In genomic region chr19:16569609-16570320, GRCh38 we compare ENCODE assay signal across 14 cellular contexts. TPM values are rescaled to one million over a fixed set of nuclear protein-coding genes. Genes with fewer than 3 reads are reported as not detected.
DNase-seq lines count a peak whose midpoint lies in the region; ATAC-seq, FAIRE-seq and TF ChIP-seq lines count a peak whose summit lies in the region.
"Had no signal": no experiment of that assay in that cellular context is flagged by ENCODE, and none has a peak within 500 bp of the region (broad histone marks: within the 10 kb centered on the region; RNA-seq: fewer than 3 reads in every experiment).

No MANE protein-coding gene starts in this region.

- H3K27ac ChIP-seq in hepatocyte (peak overlapping the region; percentile 68), gastrocnemius medialis (peak overlapping the region; percentile 68 to 88 (median 81))
- H3K27ac ChIP-seq: cardiac muscle cell had no signal

- H3K27me3 Mint-ChIP-seq in activated CD4-positive, alpha-beta T cell treated with anti-CD3 and anti-CD28 coated beads, Interleukin-2, amount 10 ng/mL, durations not matched to agents 24 days and 14 days, result no peaks in the 10 kb centered on the region
- H3K27me3 Mint-ChIP-seq in T-helper 17 cell, result no peaks in the 10 kb centered on the region

- no peak for FAIRE-seq in GM12891 (lab: Jason Lieb, UNC)
- FAIRE-seq: HTR-8/SVneo had no signal

- POLR2A ChIA-PET in GM10248 (lab: Yijun Ruan, JAX), result interaction anchor here (0.8 kb wide), 1 partner anchor 12 kb away, joined by 4 read pairs; no protein-coding TSS in a partner anchor

- H3K9me3 ChIP-seq in T-helper 17 cell (ENCODE audit: control insufficient read depth, low read length, poor library complexity, severe bottlenecking) (no peaks in the 10 kb centered on the region), hepatocyte (ENCODE audit: low read depth) (no peaks in the 10 kb centered on the region), gastrocnemius medialis (no peaks in the 10 kb centered on the region)

- ATAC-seq in T-helper 17 cell, result no peak
- peak in 1 of 2 donors; percentile 32 for ATAC-seq in gastrocnemius medialis
- ATAC-seq: left colon had no signal

- peak overlapping the region; percentile 37 for H3K27ac Mint-ChIP-seq in activated CD4-positive, alpha-beta T cell treated with anti-CD3 and anti-CD28 coated beads, Interleukin-2, amount 10 ng/mL, durations not matched to agents 24 days and 14 days
- peak overlapping the region; percentile 49 for H3K27ac Mint-ChIP-seq in T-helper 17 cell

- WGBS in hepatocyte (ENCODE audit: low lambda C conversion rate, missing lambda C conversion rate), result 93% methylated on average over 17 of the region's 17 CpGs

- intact Hi-C loops in activated CD4-positive, alpha-beta T cell treated with anti-CD3 and anti-CD28 coated beads, Interleukin-2, amount 10 ng/mL, durations not matched to agents 24 days and 14 days (cut with micrococcal nuclease), result loop anchor here (5.0 kb wide), 1 partner anchor 93 kb away; the partner anchor contains the start of genes SMIM7 and TMEM38A
- intact Hi-C loops in gastrocnemius medialis (cut with DNase I; ENCODE audit: low total_unique reads), result no loop called here

- H3K9me3 Mint-ChIP-seq in activated CD4-positive, alpha-beta T cell treated with anti-CD3 and anti-CD28 coated beads, Interleukin-2, amount 10 ng/mL, durations not matched to agents 24 days and 14 days, result no peaks in the 10 kb centered on the region

- H4K20me1 ChIP-seq in hepatocyte (ENCODE audit: insufficient read depth, poor library complexity, severe bottlenecking), result peaks cover 12% of the 10 kb centered on the region

- H3K4me1 ChIP-seq in hepatocyte (ENCODE audit: insufficient read depth) (peaks cover 22% of the 10 kb centered on the region), gastrocnemius medialis (peaks cover 29 to 35% of the 10 kb centered on the region in 2 donors)

- DNase-seq in activated CD4-positive, alpha-beta T cell treated with anti-CD3 and anti-CD28 coated beads, Interleukin-2, amount 10 ng/mL, durations not matched to agents 24 days and 14 days, result no peak
- no peak for DNase-seq in activated CD4-positive, alpha-beta T cell treated with anti-CD3 and anti-CD28 coated beads for 48 hours
- DNase-seq in T-helper 17 cell, result no peak
- DNase-seq in hepatocyte (ENCODE audit: low spot score), result no peak
- DNase-seq in gastrocnemius medialis, result peak in 1 of 2 donors; percentile 56
- no peak for DNase-seq in iPS-NIHi7 (ENCODE audit: extremely low spot score)
- no peak for DNase-seq in GM12891 (ENCODE audit: insufficient read length, low spot score)
- no peak for DNase-seq in GM10248 (ENCODE audit: extremely low spot score)
- DNase-seq: DMS79; left colon; NCI-H1694; stimulated activated CD4-positive, alpha-beta T cell treated with anti-CD3 and anti-CD28 coated beads, Interleukin-4, amount 100 ng/mL, for 1 hour had no signal

- TF ChIP-seq CTCF in hepatocyte (IDR thresholded peaks at IDR 0.05; ENCODE audit: poor library complexity) (no peak), gastrocnemius medialis (IDR thresholded peaks at IDR 0.05 in 4 of 5, conservative IDR thresholded peaks at IDR 0.05 in 1 of 5) (no peak), GM10248 (IDR thresholded peaks at IDR 0.05; ENCODE audit: control extremely low read depth, extremely low read depth, low read depth, missing control alignments) (no peak)

- no peak overlapping the region for H3K4me2 ChIP-seq in hepatocyte

- H3K4me3 ChIP-seq in hepatocyte (no peak overlapping the region), gastrocnemius medialis (no peak overlapping the region)
- H3K4me3 ChIP-seq: cardiac muscle cell had no signal

- H3K36me3 Mint-ChIP-seq in activated CD4-positive, alpha-beta T cell treated with anti-CD3 and anti-CD28 coated beads, Interleukin-2, amount 10 ng/mL, durations not matched to agents 24 days and 14 days (ENCODE audit: low read depth), result peaks cover 51% of the 10 kb centered on the region
- peaks cover 4% of the 10 kb centered on the region for H3K36me3 Mint-ChIP-seq in T-helper 17 cell (ENCODE audit: low read depth)

- peaks cover 47% of the 10 kb centered on the region for H3K4me1 Mint-ChIP-seq in activated CD4-positive, alpha-beta T cell treated with anti-CD3 and anti-CD28 coated beads, Interleukin-2, amount 10 ng/mL, durations not matched to agents 24 days and 14 days
- H3K4me1 Mint-ChIP-seq in T-helper 17 cell, result peaks cover 29% of the 10 kb centered on the region

- H3K36me3 ChIP-seq in hepatocyte (replicated peaks; ENCODE audit: insufficient read depth, low read depth) (no peaks in the 10 kb centered on the region), gastrocnemius medialis (peaks cover 0 to 30% of the 10 kb centered on the region in 2 donors)

- TF ChIP-seq POLR2A in gastrocnemius medialis (IDR thresholded peaks at IDR 0.05), result no peak
- no peak for TF ChIP-seq POLR2A in GM12891 (IDR thresholded peaks at IDR 0.05; ENCODE audit: low read depth, low read length)

- H3K27me3 ChIP-seq in hepatocyte (no peaks in the 10 kb centered on the region), gastrocnemius medialis (no peaks in the 10 kb centered on the region)
- H3K27me3 ChIP-seq: cardiac muscle cell had no signal

- in situ Hi-C loops in gastrocnemius medialis (cut with MboI; ENCODE audit: low sequenced_read_pairs in 4 of 4), result loop anchor here in 1 of 4 donors (25.0 kb wide), 1 partner anchor 268 kb away; the partner anchor contains the start of gene SIN3B

- no peaks in the 10 kb centered on the region for H3K9me2 ChIP-seq in hepatocyte (replicated peaks; ENCODE audit: insufficient read depth)

- CTCF ChIA-PET in GM10248 (lab: Yijun Ruan, JAX), result interaction anchor here (0.9 kb wide), 1 partner anchor 54 kb away, joined by 3 read pairs; no protein-coding TSS in a partner anchor

- no peak overlapping the region for H2AFZ ChIP-seq in hepatocyte

- peak overlapping the region; percentile 93 for H3K4me3 Mint-ChIP-seq in activated CD4-positive, alpha-beta T cell treated with anti-CD3 and anti-CD28 coated beads, Interleukin-2, amount 10 ng/mL, durations not matched to agents 24 days and 14 days
- peak overlapping the region; percentile 28 for H3K4me3 Mint-ChIP-seq in T-helper 17 cell

- H3K79me2 ChIP-seq in hepatocyte, result peaks cover 63% of the 10 kb centered on the region

TF ChIP-seq in GM12891, 5 proteins besides CTCF, POLR2A, EP300 and RAD21:
- TF ChIP-seq POU2F2 (IDR thresholded peaks at IDR 0.05; ENCODE audit: low read depth, low read length), result no peak
- TF ChIP-seq PAX5 (IDR thresholded peaks at IDR 0.05; ENCODE audit: insufficient read depth, low read length, severe bottlenecking), result no peak

RNA-seq across cellular contexts. Expression of gene SLC35E1, which starts 2.5 kb away (rescaled TPM):
- total RNA-seq in activated CD4-positive, alpha-beta T cell treated with anti-CD3 and anti-CD28 coated beads, Interleukin-2, amount 10 ng/mL, durations not matched to agents 24 days and 14 days, result 60.2 and 65.0 TPM in 2 replicates
- total RNA-seq in T-helper 17 cell (10 to 100 TPM; 68.1 to 75.9 TPM), hepatocyte (32.0 and 38.3 TPM in 2 replicates), gastrocnemius medialis (10 to 100 TPM; 24.1 to 60.3 (median 40.1) TPM)
- 33.0 and 33.3 TPM in 2 replicates for polyA plus RNA-seq in hepatocyte
- polyA plus RNA-seq in GM12891 (2012; ENCODE audit: low read depth, missing spikeins), result 17.7 TPM

RNA-seq across cellular contexts. Expression of gene CHERP, which starts 27.5 kb away (rescaled TPM):
- 88.6 and 89.8 TPM in 2 replicates for total RNA-seq in activated CD4-positive, alpha-beta T cell treated with anti-CD3 and anti-CD28 coated beads, Interleukin-2, amount 10 ng/mL, durations not matched to agents 24 days and 14 days
- total RNA-seq in T-helper 17 cell (10 to 100 TPM; 50.1 to 63.7 TPM), hepatocyte (6.1 and 7.8 TPM in 2 replicates), gastrocnemius medialis (10 to 100 TPM in 2 of 4 donors, 1 to 10 TPM in 2; 7.4 to 12.1 (median 9.8) TPM)
- polyA plus RNA-seq in hepatocyte, result 38.7 and 40.2 TPM in 2 replicates
- polyA plus RNA-seq in GM12891 (2012; ENCODE audit: low read depth, missing spikeins), result 30.2 TPM

RNA-seq across cellular contexts. Expression of gene MED26, which starts 58.2 kb away (rescaled TPM):
- 15.5 and 16.8 TPM in 2 replicates for total RNA-seq in activated CD4-positive, alpha-beta T cell treated with anti-CD3 and anti-CD28 coated beads, Interleukin-2, amount 10 ng/mL, durations not matched to agents 24 days and 14 days
- total RNA-seq in T-helper 17 cell, result 10 to 100 TPM; 36.4 to 41.8 TPM
- total RNA-seq in hepatocyte, result 4.9 and 6.6 TPM in 2 replicates
- polyA plus RNA-seq in hepatocyte, result 7.8 and 8.0 TPM in 2 replicates
- 10 to 100 TPM in 2 of 4 donors, 1 to 10 TPM in 2; 5.7 to 15.7 (median 9.4) TPM for total RNA-seq in gastrocnemius medialis
- 8.1 TPM for polyA plus RNA-seq in GM12891 (2012; ENCODE audit: low read depth, missing spikeins)
